Comparison of ENCODE assay signal across 2 cellular contexts in genomic region chr14:101604228-101604934, GRCh38.
TF ChIP-seq lines count a peak whose summit lies in the region.

No MANE protein-coding gene starts in this region.

TF ChIP-seq in H1, 55 proteins besides CTCF, POLR2A, EP300 and RAD21:
- no peak for TF ChIP-seq BACH1 (IDR thresholded peaks at IDR 0.05; ENCODE audit: low read length)
- no peak for TF ChIP-seq ZNF274 (IDR thresholded peaks at IDR 0.05; ENCODE audit: borderline replicate concordance, extremely low read depth, low read length)
- TF ChIP-seq CTBP2 (IDR thresholded peaks at IDR 0.05; ENCODE audit: borderline replicate concordance, insufficient read depth, insufficient read length, low read length): no peak
- TF ChIP-seq BCL11A (IDR thresholded peaks at IDR 0.05; ENCODE audit: low read depth in 2 of 2, low read length in 2 of 2): no peak
- TF ChIP-seq TBP (IDR thresholded peaks at IDR 0.05; ENCODE audit: low read depth, low read length): no peak
- TF ChIP-seq HDAC6 (IDR thresholded peaks at IDR 0.05; ENCODE audit: low read depth, low read length): no peak
- TF ChIP-seq EZH2 (IDR thresholded peaks at IDR 0.05; ENCODE audit: low read depth, low read length, severe bottlenecking): no peak

TF ChIP-seq in SK-N-SH treated with all-trans-retinoic acid at 6 μM for 48 hours, 23 proteins besides CTCF, POLR2A, EP300 and RAD21:
- TF ChIP-seq BACH2 (CRISPR knock-in tag; IDR thresholded peaks at IDR 0.05; ENCODE audit: borderline replicate concordance): no peak
- no peak for TF ChIP-seq ISL1 (CRISPR knock-in tag; IDR thresholded peaks at IDR 0.05)
- TF ChIP-seq SNAI2 (CRISPR knock-in tag; IDR thresholded peaks at IDR 0.05): no peak
- no peak for TF ChIP-seq ZNF8 (CRISPR knock-in tag; IDR thresholded peaks at IDR 0.05)
- TF ChIP-seq TCF4 (CRISPR knock-in tag; IDR thresholded peaks at IDR 0.05; ENCODE audit: borderline replicate concordance): no peak
- no peak for TF ChIP-seq TSHZ2 (CRISPR knock-in tag; IDR thresholded peaks at IDR 0.05)
- no peak for TF ChIP-seq OSR1 (CRISPR knock-in tag; IDR thresholded peaks at IDR 0.05)
- TF ChIP-seq PATZ1 (CRISPR knock-in tag; IDR thresholded peaks at IDR 0.05; ENCODE audit: borderline replicate concordance): no peak
- TF ChIP-seq TOX (CRISPR knock-in tag; IDR thresholded peaks at IDR 0.05; ENCODE audit: borderline replicate concordance): no peak
- no peak for TF ChIP-seq CSDC2 (CRISPR knock-in tag; IDR thresholded peaks at IDR 0.05)
